ENCODE assay signal across 11 cellular contexts in the genomic region with DNA sequence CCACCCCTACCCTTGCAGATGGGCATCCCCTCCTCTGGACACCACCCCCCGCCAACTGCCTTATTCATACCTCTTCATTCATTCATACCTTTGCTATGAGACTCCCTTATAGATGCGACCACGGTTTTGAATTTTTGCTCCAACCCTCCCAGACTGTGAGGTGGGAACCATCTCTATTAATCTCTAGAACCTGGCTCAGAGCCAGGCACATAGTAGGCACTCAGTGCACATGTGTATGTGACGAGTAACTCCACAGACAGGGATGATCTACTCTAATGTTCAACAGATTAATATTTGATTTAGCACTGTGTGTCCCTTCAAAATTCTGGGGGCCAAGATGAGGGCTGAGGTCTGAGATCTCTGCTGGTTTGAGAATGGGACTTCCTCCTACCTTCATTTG.
"Had no signal": no experiment of that assay in that cellular context is flagged by ENCODE, and none has a peak within 500 bp of the region (broad histone marks: within the 10 kb centered on the region; RNA-seq: fewer than 3 reads in every experiment).

No MANE protein-coding gene starts in this region.

- H3K9ac ChIP-seq: GM23248 had no signal

- H3K4me3 ChIP-seq: GM23248, GM23338, HAP-1 had no signal

- FAIRE-seq: H1, H54 had no signal

- H3K9me3 Mint-ChIP-seq: GM23338, H9, HFFc6 had no signal

- ATAC-seq: GM23338, HCT116 had no signal

- H3K4me2 ChIP-seq: GM23338 had no signal

- H3K27ac Mint-ChIP-seq: GM23338, H9, HFFc6 had no signal

- H3K9me3 ChIP-seq: HAP-1 had no signal

- H2AFZ ChIP-seq: GM23248 had no signal

- H3K4me1 ChIP-seq: HAP-1 had no signal

- H3K27ac ChIP-seq: GM23248 had no signal

- DNase-seq: GM23248, GOT3, H7, H9, HCEC 1CT, HFFc6 had no signal

- H3K36me3 ChIP-seq: HAP-1 had no signal

- H3K4me3 Mint-ChIP-seq: GM23338, H9, HFFc6 had no signal
